In the genomic region with DNA sequence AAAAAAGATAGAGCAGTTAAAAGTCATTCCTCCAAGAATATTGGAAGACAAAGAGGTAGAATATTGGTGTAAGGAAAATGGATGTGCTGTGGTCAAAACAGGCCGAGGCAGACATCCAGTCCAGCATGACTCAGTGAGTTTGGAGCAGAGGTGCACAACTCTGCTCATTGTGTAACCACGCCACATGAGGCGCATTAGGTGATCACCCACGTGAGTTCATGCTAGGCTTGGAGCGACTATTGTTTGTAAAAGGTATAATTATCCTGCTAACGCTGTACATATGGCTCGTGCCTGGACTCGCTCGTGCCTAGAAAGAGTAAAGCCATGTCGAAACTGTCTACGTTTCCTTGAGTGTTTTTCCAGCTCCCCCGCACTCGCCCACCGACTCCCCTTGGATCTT, we compare ENCODE assay signal across 1 cellular context.
TF ChIP-seq lines count a peak whose summit lies in the region.

No MANE protein-coding gene starts in this region.

TF ChIP-seq in HepG2, 621 proteins besides CTCF, POLR2A, EP300 and RAD21:
- TF ChIP-seq BCL6 (CRISPR knock-in tag; IDR thresholded peaks at IDR 0.05) (peak; percentile 75), BHLHE40 (IDR thresholded peaks at IDR 0.05; ENCODE audit: low read length) (0 out of 2 replicates have a peak, but pooled peaks have one; percentile 39)
- TF ChIP-seq, protein P1, sequence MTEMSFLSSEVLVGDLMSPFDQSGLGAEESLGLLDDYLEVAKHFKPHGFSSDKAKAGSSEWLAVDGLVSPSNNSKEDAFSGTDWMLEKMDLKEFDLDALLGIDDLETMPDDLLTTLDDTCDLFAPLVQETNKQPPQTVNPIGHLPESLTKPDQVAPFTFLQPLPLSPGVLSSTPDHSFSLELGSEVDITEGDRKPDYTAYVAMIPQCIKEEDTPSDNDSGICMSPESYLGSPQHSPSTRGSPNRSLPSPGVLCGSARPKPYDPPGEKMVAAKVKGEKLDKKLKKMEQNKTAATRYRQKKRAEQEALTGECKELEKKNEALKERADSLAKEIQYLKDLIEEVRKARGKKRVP (CRISPR knock-in tag; IDR thresholded peaks at IDR 0.05) = no peak
